In the genomic region with DNA sequence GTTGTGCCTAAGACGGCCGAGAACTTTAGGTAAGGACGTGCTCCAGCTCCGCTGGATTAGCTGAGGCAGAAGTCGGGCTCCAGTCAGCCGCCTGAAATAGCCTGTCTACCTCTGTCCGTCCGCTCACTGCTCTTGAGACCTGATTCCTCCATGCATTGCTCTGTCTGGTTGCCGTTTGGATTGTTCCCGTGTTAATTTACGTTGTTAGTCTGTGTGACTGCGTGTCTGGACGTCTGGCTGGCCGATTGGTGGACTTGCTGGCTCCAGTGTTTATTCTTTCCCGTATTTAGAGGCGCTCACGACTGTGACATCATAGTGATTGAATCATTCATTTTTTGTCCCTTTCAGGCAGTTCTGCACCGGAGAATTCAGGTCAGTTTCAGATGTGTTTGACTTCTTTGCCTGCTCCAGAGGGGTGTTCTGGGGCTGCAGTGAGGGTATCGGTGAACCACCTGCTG, we compare ENCODE assay signal across 8 cellular contexts. TPM values are rescaled to one million over a fixed set of nuclear protein-coding genes. Genes with fewer than 3 reads are reported as not detected.
DNase-seq lines count a peak whose midpoint lies in the region; ATAC-seq, FAIRE-seq and TF ChIP-seq lines count a peak whose summit lies in the region.

No MANE protein-coding gene starts in this region.

- peaks cover 29 to 48% (median 44%) of the 10 kb centered on the region in 4 donors for H3K4me1 Mint-ChIP-seq in naive thymus-derived CD8-positive, alpha-beta T cell

- FAIRE-seq in GM12892 (lab: Jason Lieb, UNC) = no peak

- no peaks in the 10 kb centered on the region for H3K9me3 ChIP-seq in effector memory CD4-positive, alpha-beta T cell (ENCODE audit: control insufficient read depth, low read length)

- H3K4me1 ChIP-seq in effector memory CD4-positive, alpha-beta T cell (ENCODE audit: control insufficient read depth, insufficient read depth, low read length, poor library complexity, severe bottlenecking) = peaks cover 18% of the 10 kb centered on the region

- no peaks in the 10 kb centered on the region for H3K27me3 ChIP-seq in effector memory CD4-positive, alpha-beta T cell (replicated peaks; ENCODE audit: control insufficient read depth, insufficient read depth, low read length, poor library complexity, severe bottlenecking)

- H3K9me3 Mint-ChIP-seq in naive thymus-derived CD8-positive, alpha-beta T cell = no peaks in the 10 kb centered on the region

- peaks cover 3% of the 10 kb centered on the region for H3K36me3 ChIP-seq in effector memory CD4-positive, alpha-beta T cell (ENCODE audit: control insufficient read depth, insufficient read depth, low read length)

- peak overlapping the region; percentile 74 for H3K27ac ChIP-seq in effector memory CD4-positive, alpha-beta T cell (ENCODE audit: insufficient read depth, low read length, poor library complexity, severe bottlenecking)

- H3K4me3 Mint-ChIP-seq in naive thymus-derived CD8-positive, alpha-beta T cell = peak overlapping the region; percentile 94 to 100 (median 98)

- peak overlapping the region; percentile 90 to 98 (median 96) for H3K27ac Mint-ChIP-seq in naive thymus-derived CD8-positive, alpha-beta T cell

- no peaks in the 10 kb centered on the region for H3K27me3 Mint-ChIP-seq in naive thymus-derived CD8-positive, alpha-beta T cell

- peak overlapping the region; percentile 64 for H3K4me3 ChIP-seq in effector memory CD4-positive, alpha-beta T cell (ENCODE audit: insufficient read depth, low read depth, low read length, poor library complexity, severe bottlenecking)

- peak; percentile 12 for ATAC-seq in GM21367 (IDR thresholded peaks at IDR 0.05; ENCODE audit: unreplicated experiment)
- no peak for ATAC-seq in naive thymus-derived CD8-positive, alpha-beta T cell

- TF ChIP-seq POLR2A in GM12892 (IDR thresholded peaks at IDR 0.05; ENCODE audit: low read depth, low read length) = no peak

- peaks cover 0 to 35% (median 18%) of the 10 kb centered on the region in 3 donors for H3K36me3 Mint-ChIP-seq in naive thymus-derived CD8-positive, alpha-beta T cell

- POLR2A ChIA-PET in naive thymus-derived CD8-positive, alpha-beta T cell (lab: Charles Lee) = interaction anchor here (1.1 to 5.2 kb wide), 4 partner anchors 19 to 188 kb away, joined by 3 to 88 read pairs (median 12); a partner anchor contains a TSS

- peak; percentile 88 for DNase-seq in NCI-H748 (lab: John Stamatoyannopoulos, UW; ENCODE audit: unreplicated experiment)
- no peak for DNase-seq in effector memory CD4-positive, alpha-beta T cell
- no peak for DNase-seq in naive thymus-derived CD8-positive, alpha-beta T cell
- DNase-seq in activated effector memory CD4-positive, alpha-beta T cell treated with anti-CD3 and anti-CD28 coated beads, Interleukin-2, amount 50 U/mL, for 16 hours = no peak
- no peak for DNase-seq in GM12892 (ENCODE audit: insufficient read length)
- DNase-seq in NCI-H1694 treated with DMSO at 0.1 percent for 48 hours (lab: John Stamatoyannopoulos, UW) = no peak
- DNase-seq in NCI-H1436 treated with DMSO at 0.1 percent for 48 hours (lab: John Stamatoyannopoulos, UW) = no peak

RNA-seq across cellular contexts. Expression of a gene that starts 0.7 kb away (rescaled TPM):
- 10 to 100 TPM; 46.3 to 49.4 TPM for total RNA-seq in naive thymus-derived CD8-positive, alpha-beta T cell
- polyA plus RNA-seq in naive thymus-derived CD8-positive, alpha-beta T cell = 100 to 1,000 TPM in 1 of 3 donors, 10 to 100 TPM in 2; 82.3 to 100 (median 85.0) TPM
- 79.5 TPM for polyA plus RNA-seq in GM12892 (2012; ENCODE audit: missing spikeins)

RNA-seq across cellular contexts. Expression of a gene that starts 23.3 kb away (rescaled TPM):
- 100 to 1,000 TPM; 308 to 319 TPM for total RNA-seq in naive thymus-derived CD8-positive, alpha-beta T cell
- polyA plus RNA-seq in naive thymus-derived CD8-positive, alpha-beta T cell = 10 to 100 TPM; 80.5 to 89.2 (median 83.0) TPM
- 1,144 TPM for polyA plus RNA-seq in GM12892 (2012; ENCODE audit: missing spikeins)
